In the genomic region with DNA sequence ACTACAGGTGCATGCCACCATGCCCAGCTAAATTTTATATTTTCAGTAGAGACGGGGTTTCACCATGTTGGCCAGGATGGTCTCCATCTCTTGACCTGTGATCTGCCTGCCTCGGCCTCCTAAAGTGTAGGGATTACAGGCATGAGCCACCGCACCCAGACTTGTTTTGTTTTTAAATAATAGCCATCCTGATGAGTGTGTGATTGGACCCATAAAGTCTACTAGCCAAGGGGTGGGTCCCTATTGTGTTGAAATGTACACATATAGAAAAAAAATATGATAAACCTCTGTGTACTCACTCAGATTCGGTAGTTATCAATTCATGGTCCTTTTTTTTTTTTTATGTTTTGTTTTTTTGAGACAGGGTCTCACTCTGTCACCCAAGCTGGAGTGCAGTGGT, we compare ENCODE assay signal across 23 cellular contexts.
"Had no signal": no experiment of that assay in that cellular context is flagged by ENCODE, and none has a peak within 500 bp of the region (broad histone marks: within the 10 kb centered on the region; RNA-seq: fewer than 3 reads in every experiment).

No MANE protein-coding gene starts in this region.

- H3K27me3 Mint-ChIP-seq: IgD-negative memory B cell had no signal

- H3K4me1 ChIP-seq: SJSA1 had no signal

- H3K9me3 Mint-ChIP-seq: IgD-negative memory B cell had no signal

- DNase-seq: Kasumi-1, MM.1S, NCI-H1092 treated with DMSO at 0.1 percent for 48 hours, NCI-H1436, NCI-H187, NCI-H2029, NCI-H2081 treated with DMSO at 0.1 percent for 48 hours, NCI-H2171, NCI-H226, NCI-H446, NCI-H510A, NCI-H524 treated with DMSO at 0.1 percent for 48 hours, NCI-H69, NCI-H774, Right ventricle myocardium superior, RPMI8226, SIG-M5 had no signal

- H3K9me3 ChIP-seq: SJSA1 had no signal

- H3K27ac ChIP-seq: HL-60, KMS-11, SJSA1, SK-N-MC had no signal

- H3K4me3 Mint-ChIP-seq: IgD-negative memory B cell had no signal

- ATAC-seq: K562 had no signal

- H3K4me3 ChIP-seq: K562, SJSA1, SK-N-MC had no signal

- H3K27me3 ChIP-seq: SJSA1 had no signal
